In the genomic region with DNA sequence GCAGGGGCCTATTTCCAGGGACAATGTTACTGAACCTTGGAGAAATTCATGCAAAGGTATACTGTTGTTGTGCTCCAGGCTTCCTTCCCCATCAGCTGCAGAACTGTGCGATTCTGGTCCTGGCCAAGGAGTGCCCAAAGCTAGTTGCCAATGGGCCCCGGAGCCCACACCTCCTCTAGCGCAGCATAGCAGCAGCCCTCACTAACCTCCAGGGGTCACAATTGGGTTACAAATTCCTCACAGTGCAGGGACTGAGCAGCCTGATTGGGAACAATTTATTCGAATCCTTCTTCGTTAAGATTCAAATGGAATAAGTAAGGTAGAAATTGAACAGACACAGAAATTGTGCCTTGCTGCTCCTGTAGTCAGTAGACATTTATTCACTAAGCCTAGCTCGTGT, we compare ENCODE assay signal across 11 cellular contexts.
DNase-seq lines count a peak whose midpoint lies in the region; ATAC-seq, FAIRE-seq and TF ChIP-seq lines count a peak whose summit lies in the region.
"Had no signal": no experiment of that assay in that cellular context is flagged by ENCODE, and none has a peak within 500 bp of the region (broad histone marks: within the 10 kb centered on the region; RNA-seq: fewer than 3 reads in every experiment).

No MANE protein-coding gene starts in this region.

- no peak for FAIRE-seq in astrocyte (lab: Jason Lieb, UNC)
- no peak for FAIRE-seq in kidney (lab: Jason Lieb, UNC)
- no peak for FAIRE-seq in urothelium cell line (lab: Jason Lieb, UNC)

- H3K4me1 ChIP-seq in mammary epithelial cell (ENCODE audit: insufficient read depth, low read length) (no peaks in the 10 kb centered on the region), astrocyte (ENCODE audit: insufficient read depth, low read length) (no peaks in the 10 kb centered on the region), kidney (ENCODE audit: control insufficient read depth in 1 of 2, insufficient read depth in 1 of 2, low read depth in 1 of 2, low read length in 2 of 2) (no peaks in the 10 kb centered on the region)

- H3K79me2 ChIP-seq in mammary epithelial cell (ENCODE audit: insufficient read depth, low read length): no peaks in the 10 kb centered on the region
- H3K79me2 ChIP-seq in astrocyte (ENCODE audit: insufficient read depth, low read length): no peaks in the 10 kb centered on the region

- no peak overlapping the region for H3K4me3 ChIP-seq in mammary epithelial cell (replicated peaks in 1 of 3; ENCODE audit: insufficient read depth in 1 of 3, low read depth in 2 of 3, low read length in 3 of 3)
- H3K4me3 ChIP-seq in astrocyte (ENCODE audit: insufficient read depth, low read depth, low read length): no peak overlapping the region
- H3K4me3 ChIP-seq in kidney (ENCODE audit: low read length in 2 of 2): no peak overlapping the region

- no peaks in the 10 kb centered on the region for H3K27me3 ChIP-seq in mammary epithelial cell (ENCODE audit: insufficient read depth, low read length)
- H3K27me3 ChIP-seq in astrocyte (ENCODE audit: insufficient read depth, low read length): no peaks in the 10 kb centered on the region

- H3K4me2 ChIP-seq in mammary epithelial cell (ENCODE audit: insufficient read depth, low read depth, low read length) (no peak overlapping the region), astrocyte (ENCODE audit: low read length) (no peak overlapping the region)

- dilution Hi-C loops in mammary epithelial cell (cut with HindIII; ENCODE audit: low sequenced_read_pairs): no loop called here

- CTCF ChIA-PET in mammary epithelial cell (lab: Charles Lee; ENCODE audit: low non-redundant PET): no interaction called here
- CTCF ChIA-PET in activated CD8-positive, alpha-beta memory T cell treated with anti-CD3 and anti-CD28 coated beads, Interleukin-2, amount 10 ng/mL, durations not matched to agents 7 days and 5 days (lab: Charles Lee): interaction anchor here (0.6 to 0.9 kb wide), 2 partner anchors 28 to 699 kb away, joined by 3 read pairs; no protein-coding TSS in a partner anchor

- H3K9me3 ChIP-seq in mammary epithelial cell (replicated peaks; ENCODE audit: insufficient read depth, low read length): peaks cover 13% of the 10 kb centered on the region
- H3K9me3 ChIP-seq in astrocyte (ENCODE audit: insufficient read depth, low read depth, low read length): no peaks in the 10 kb centered on the region
- H3K9me3 ChIP-seq in kidney (ENCODE audit: control insufficient read depth in 1 of 2, low read length in 2 of 2): peaks cover 0 to 8% of the 10 kb centered on the region in 2 donors

- H4K20me1 ChIP-seq in mammary epithelial cell (ENCODE audit: insufficient read depth, low read length) (no peaks in the 10 kb centered on the region), astrocyte (ENCODE audit: insufficient read depth, low read length) (no peaks in the 10 kb centered on the region)

- no peak for ATAC-seq in activated T-helper 17 cell treated with anti-CD3 and anti-CD28 coated beads, Interleukin-2, amount 50 U/mL, for 72 hours (replicated peaks)
- no peak for ATAC-seq in activated T-cell treated with anti-CD3 and anti-CD28 coated beads, Interleukin-2, amount 50 U/mL, for 4 hours
- ATAC-seq in activated CD8-positive, alpha-beta memory T cell treated with anti-CD3 and anti-CD28 coated beads, Interleukin-2, amount 10 ng/mL, durations not matched to agents 7 days and 5 days: no peak

- DNase-seq in T47D (ENCODE audit: low read depth in 1 of 2, low spot score in 1 of 2): peak; percentile 3 to 65
- DNase-seq in mammary epithelial cell: no peak
- no peak for DNase-seq in astrocyte (ENCODE audit: low read depth)
- DNase-seq in kidney: no peak
- DNase-seq in urothelium cell line (ENCODE audit: low spot score): peak; percentile 11
- no peak for DNase-seq in activated T-cell treated with anti-CD3 and anti-CD28 coated beads, Interleukin-2, amount 50 U/mL, for 4 hours
- DNase-seq in activated CD8-positive, alpha-beta memory T cell treated with anti-CD3 and anti-CD28 coated beads, Interleukin-2, amount 10 ng/mL, durations not matched to agents 7 days and 5 days: no peak
- DNase-seq: stimulated activated CD4-positive, alpha-beta T cell treated with anti-CD3 and anti-CD28 coated beads, Interleukin-1b, Interleukin-23, amount 100 ng/mL, for 48 hours; T-helper 1 cell had no signal

- H3K4me1 Mint-ChIP-seq in astrocyte (ENCODE audit: low read depth, unreplicated experiment): no peaks in the 10 kb centered on the region
- no peaks in the 10 kb centered on the region for H3K4me1 Mint-ChIP-seq in activated T-helper 17 cell treated with anti-CD3 and anti-CD28 coated beads, Interleukin-2, amount 50 U/mL, for 72 hours
- no peaks in the 10 kb centered on the region for H3K4me1 Mint-ChIP-seq in activated T-cell treated with anti-CD3 and anti-CD28 coated beads, Interleukin-2, amount 50 U/mL, for 4 hours (ENCODE audit: low read depth)
- no peaks in the 10 kb centered on the region for H3K4me1 Mint-ChIP-seq in activated CD8-positive, alpha-beta memory T cell treated with anti-CD3 and anti-CD28 coated beads, Interleukin-2, amount 10 ng/mL, durations not matched to agents 7 days and 5 days

- 63% methylated on average over 6 of the region's 6 CpGs for WGBS in mammary epithelial cell (ENCODE audit: low coverage, missing lambda C conversion rate)

- H2AFZ ChIP-seq in mammary epithelial cell (ENCODE audit: low read depth, low read length) (no peak overlapping the region), astrocyte (ENCODE audit: low read depth, low read length) (no peak overlapping the region)

- H3K36me3 ChIP-seq in mammary epithelial cell (ENCODE audit: insufficient read depth, low read length) (no peaks in the 10 kb centered on the region), astrocyte (ENCODE audit: insufficient read depth, low read length) (no peaks in the 10 kb centered on the region), kidney (ENCODE audit: control insufficient read depth in 1 of 2, insufficient read depth in 2 of 2, low read length in 2 of 2) (no peaks in the 10 kb centered on the region)

- H3K27ac Mint-ChIP-seq in astrocyte (ENCODE audit: unreplicated experiment): no peak overlapping the region
- no peak overlapping the region for H3K27ac Mint-ChIP-seq in activated T-helper 17 cell treated with anti-CD3 and anti-CD28 coated beads, Interleukin-2, amount 50 U/mL, for 72 hours
- no peak overlapping the region for H3K27ac Mint-ChIP-seq in activated CD8-positive, alpha-beta memory T cell treated with anti-CD3 and anti-CD28 coated beads, Interleukin-2, amount 10 ng/mL, durations not matched to agents 7 days and 5 days
- H3K27ac Mint-ChIP-seq: activated naive CD8-positive, alpha-beta T cell had no signal

- H3K9me3 Mint-ChIP-seq in astrocyte (ENCODE audit: unreplicated experiment): peaks cover 7% of the 10 kb centered on the region
- H3K9me3 Mint-ChIP-seq in activated T-helper 17 cell treated with anti-CD3 and anti-CD28 coated beads, Interleukin-2, amount 50 U/mL, for 72 hours: peaks cover 17% of the 10 kb centered on the region
- peaks cover 27% of the 10 kb centered on the region for H3K9me3 Mint-ChIP-seq in activated T-cell treated with anti-CD3 and anti-CD28 coated beads, Interleukin-2, amount 50 U/mL, for 4 hours
- peaks cover 8% of the 10 kb centered on the region for H3K9me3 Mint-ChIP-seq in activated CD8-positive, alpha-beta memory T cell treated with anti-CD3 and anti-CD28 coated beads, Interleukin-2, amount 10 ng/mL, durations not matched to agents 7 days and 5 days (ENCODE audit: low read depth)

- in situ Hi-C loops in T47D (cut with HindIII; ENCODE audit: low pct_unique_long_range_greater_than_20kb, low sequenced_read_pairs): no loop called here
- in situ Hi-C loops in mammary epithelial cell (cut with MboI; ENCODE audit: low sequenced_read_pairs in 2 of 2): no loop called here

- H3K36me3 Mint-ChIP-seq in astrocyte (ENCODE audit: low read depth, unreplicated experiment): no peaks in the 10 kb centered on the region
- peaks cover 8% of the 10 kb centered on the region for H3K36me3 Mint-ChIP-seq in activated T-helper 17 cell treated with anti-CD3 and anti-CD28 coated beads, Interleukin-2, amount 50 U/mL, for 72 hours (ENCODE audit: low read depth)
- H3K36me3 Mint-ChIP-seq in activated T-cell treated with anti-CD3 and anti-CD28 coated beads, Interleukin-2, amount 50 U/mL, for 4 hours (ENCODE audit: insufficient read depth): peaks cover 14% of the 10 kb centered on the region
- no peaks in the 10 kb centered on the region for H3K36me3 Mint-ChIP-seq in activated CD8-positive, alpha-beta memory T cell treated with anti-CD3 and anti-CD28 coated beads, Interleukin-2, amount 10 ng/mL, durations not matched to agents 7 days and 5 days

- H3K9ac ChIP-seq in mammary epithelial cell (ENCODE audit: insufficient read depth, low read length): no peak overlapping the region
- H3K9ac ChIP-seq in astrocyte (ENCODE audit: low read length): no peak overlapping the region
- H3K9ac ChIP-seq in kidney (ENCODE audit: low read length in 2 of 2): no peak overlapping the region

- TF ChIP-seq CTCF in mammary epithelial cell (conservative IDR thresholded peaks at IDR 0.05 in 1 of 2, IDR thresholded peaks at IDR 0.05 in 1 of 2; ENCODE audit: extremely low read depth in 1 of 2, insufficient read depth in 1 of 2, low read depth in 1 of 2, low read length in 2 of 2) (no peak), astrocyte (IDR thresholded peaks at IDR 0.05; ENCODE audit: insufficient read depth, low read depth, low read length) (peak; percentile 21), kidney (IDR thresholded peaks at IDR 0.05; ENCODE audit: borderline replicate concordance, extremely low read depth, insufficient read depth) (peak; percentile 49)

- no peaks in the 10 kb centered on the region for H3K27me3 Mint-ChIP-seq in astrocyte (ENCODE audit: low read depth, unreplicated experiment)
- no peaks in the 10 kb centered on the region for H3K27me3 Mint-ChIP-seq in activated T-helper 17 cell treated with anti-CD3 and anti-CD28 coated beads, Interleukin-2, amount 50 U/mL, for 72 hours
- H3K27me3 Mint-ChIP-seq in activated T-cell treated with anti-CD3 and anti-CD28 coated beads, Interleukin-2, amount 50 U/mL, for 4 hours (ENCODE audit: low read depth): no peaks in the 10 kb centered on the region
- no peaks in the 10 kb centered on the region for H3K27me3 Mint-ChIP-seq in activated CD8-positive, alpha-beta memory T cell treated with anti-CD3 and anti-CD28 coated beads, Interleukin-2, amount 10 ng/mL, durations not matched to agents 7 days and 5 days
- H3K27me3 Mint-ChIP-seq: activated naive CD8-positive, alpha-beta T cell had no signal

- H3K27ac ChIP-seq in mammary epithelial cell (ENCODE audit: insufficient read depth, low read depth, low read length) (no peak overlapping the region), astrocyte (ENCODE audit: low read depth, low read length) (no peak overlapping the region), kidney (ENCODE audit: low read depth in 2 of 2, low read length in 2 of 2) (no peak overlapping the region)

- intact Hi-C loops in mammary epithelial cell (cut with micrococcal nuclease) (no loop called here), kidney (cut with DNase I) (no loop called here)

- H3K4me3 Mint-ChIP-seq in astrocyte (ENCODE audit: unreplicated experiment): no peak overlapping the region
- H3K4me3 Mint-ChIP-seq in activated T-helper 17 cell treated with anti-CD3 and anti-CD28 coated beads, Interleukin-2, amount 50 U/mL, for 72 hours: no peak overlapping the region
- H3K4me3 Mint-ChIP-seq in activated T-cell treated with anti-CD3 and anti-CD28 coated beads, Interleukin-2, amount 50 U/mL, for 4 hours: no peak overlapping the region
- H3K4me3 Mint-ChIP-seq in activated CD8-positive, alpha-beta memory T cell treated with anti-CD3 and anti-CD28 coated beads, Interleukin-2, amount 10 ng/mL, durations not matched to agents 7 days and 5 days: no peak overlapping the region
- H3K4me3 Mint-ChIP-seq: activated naive CD8-positive, alpha-beta T cell had no signal

- BruUV-seq in mammary epithelial cell (replicated peaks; lab: Mats Ljungman, UMichigan): no TSS peak

Comparison
In these comparisons a context has a peak if more than half of its experiments do, and no peak if none do; other contexts are left out.
1. DNase-seq: peak in T47D (2 of 2) and urothelium cell line (single experiment); none in mammary epithelial cell (single experiment), astrocyte (single experiment), kidney (single experiment), activated T-cell treated with anti-CD3 and anti-CD28 coated beads, Interleukin-2, amount 50 U/mL, for 4 hours (single experiment) and activated CD8-positive, alpha-beta memory T cell treated with anti-CD3 and anti-CD28 coated beads, Interleukin-2, amount 10 ng/mL, durations not matched to agents 7 days and 5 days (single experiment).
2. CTCF ChIP-seq: peak in astrocyte (single experiment) and kidney (single experiment); none in mammary epithelial cell (0 of 2).